ENCODE assay signal across 21 cellular contexts in the genomic region with DNA sequence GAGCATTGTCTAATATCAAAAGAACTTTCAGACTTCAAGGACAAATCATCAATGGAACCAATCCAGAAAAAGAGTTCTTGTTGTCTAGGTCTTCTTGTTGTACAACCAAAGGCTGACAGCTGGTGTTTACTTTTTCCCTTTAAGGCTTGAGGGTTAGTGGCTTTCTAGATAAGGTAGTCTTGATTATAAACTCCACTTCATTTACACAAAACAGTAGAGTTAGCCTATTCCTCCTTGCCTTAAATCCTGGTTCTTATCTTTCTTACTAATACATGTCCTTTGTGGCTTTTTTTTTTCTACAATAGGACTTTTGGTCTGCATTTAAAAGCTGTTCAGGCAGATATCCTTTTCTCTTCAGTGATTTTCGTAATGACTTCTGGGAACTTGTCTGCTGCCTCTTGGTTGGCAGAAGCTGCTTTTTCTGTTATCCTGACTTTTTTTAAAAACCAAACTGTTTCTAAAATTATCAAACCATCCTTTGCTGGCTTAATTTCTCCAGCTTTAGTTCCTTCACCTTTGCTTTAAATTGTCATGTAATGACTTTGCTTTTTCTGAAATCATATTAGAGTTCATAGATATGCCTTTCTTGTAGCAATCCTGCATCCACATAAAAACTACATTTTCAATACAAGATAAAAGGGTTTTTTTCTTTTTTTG. TPM values are rescaled to one million over a fixed set of nuclear protein-coding genes. Genes with fewer than 3 reads are reported as not detected.
A peak's percentile ranks its signal among the peaks of the same experiment; 100 is the strongest.
DNase-seq lines count a peak whose midpoint lies in the region; ATAC-seq, FAIRE-seq and TF ChIP-seq lines count a peak whose summit lies in the region.
"Had no signal": no experiment of that assay in that cellular context is flagged by ENCODE, and none has a peak within 500 bp of the region (broad histone marks: within the 10 kb centered on the region; RNA-seq: fewer than 3 reads in every experiment).

No MANE protein-coding gene starts in this region.

- H3F3A ChIP-seq in MM.1S (ENCODE audit: insufficient read depth, low read length) = no peaks in the 10 kb centered on the region

- H3K27ac ChIP-seq in DND-41 (ENCODE audit: low read length) = no peak overlapping the region
- H3K27ac ChIP-seq in MM.1S (ENCODE audit: low read length) = no peak overlapping the region

- 0 out of 2 replicates have a peak overlapping the region, but pooled peaks have one; percentile 4 for H2AFZ ChIP-seq in DND-41 (ENCODE audit: low read depth, low read length)
- H2AFZ ChIP-seq in MM.1S (ENCODE audit: low read length) = no peak overlapping the region

- H3K4me1 ChIP-seq in DND-41 (ENCODE audit: insufficient read depth, low read length) (no peaks in the 10 kb centered on the region), MM.1S (ENCODE audit: low read length) (no peaks in the 10 kb centered on the region)

- no peak for TF ChIP-seq POLR2A in H54 (IDR thresholded peaks at IDR 0.05; ENCODE audit: low read depth, low read length)

- ATAC-seq in DND-41 (ENCODE audit: insufficient read depth, low read depth) (no peak), GM21390 (IDR thresholded peaks at IDR 0.05; ENCODE audit: unreplicated experiment) (no peak)
- ATAC-seq: GM12878 had no signal

- H4K20me1 ChIP-seq in DND-41 (ENCODE audit: insufficient read depth, low read length) = no peaks in the 10 kb centered on the region
- H4K20me1 ChIP-seq in MM.1S (ENCODE audit: insufficient read depth, low read length) = no peaks in the 10 kb centered on the region

- no peak for DNase-seq in DND-41
- DNase-seq in OCI-M1 (lab: John Stamatoyannopoulos, UW) = peak; percentile 89
- DNase-seq in amniotic epithelial cell (ENCODE audit: low read depth) = peak; percentile 43
- peak; percentile 45 for DNase-seq in fibroblast of villous mesenchyme (ENCODE audit: low read depth)
- DNase-seq in MM.1S = no peak
- no peak for DNase-seq in H54 (ENCODE audit: insufficient read length, low spot score)
- no peak for DNase-seq in NOMO-1 (lab: John Stamatoyannopoulos, UW; ENCODE audit: unreplicated experiment in 2 of 2)
- DNase-seq: C1 segment of cervical spinal cord; CD4-positive, alpha-beta memory T cell; DMS153; EL; GDM1; GOT3; H7; HCEC 1CT had no signal

- H3K9me3 ChIP-seq in DND-41 (ENCODE audit: insufficient read depth, low read length, severe bottlenecking) = peaks cover 2% of the 10 kb centered on the region
- no peaks in the 10 kb centered on the region for H3K9me3 ChIP-seq in MM.1S (replicated peaks; ENCODE audit: insufficient read depth, low read length)

- no peaks in the 10 kb centered on the region for H3K9me2 ChIP-seq in MM.1S (replicated peaks; ENCODE audit: insufficient read depth, low read length)

- no peaks in the 10 kb centered on the region for H3K36me3 ChIP-seq in DND-41 (ENCODE audit: insufficient read depth, low read length)
- H3K36me3 ChIP-seq in MM.1S (replicated peaks; ENCODE audit: insufficient read depth, low read length) = no peaks in the 10 kb centered on the region

- H3K27me3 ChIP-seq in DND-41 (ENCODE audit: insufficient read depth, low read length, poor library complexity) = no peaks in the 10 kb centered on the region
- H3K27me3 ChIP-seq in MM.1S (replicated peaks; ENCODE audit: insufficient read depth, low read length) = no peaks in the 10 kb centered on the region

- H3K79me2 ChIP-seq in DND-41 (ENCODE audit: insufficient read depth, low read length) = no peaks in the 10 kb centered on the region
- H3K79me2 ChIP-seq in MM.1S (ENCODE audit: low read length) = no peaks in the 10 kb centered on the region

- H3K9ac ChIP-seq in DND-41 (ENCODE audit: low read depth, low read length) (no peak overlapping the region), MM.1S (ENCODE audit: low read length) (no peak overlapping the region)

- FAIRE-seq in H54 (lab: Jason Lieb, UNC) = no peak
- FAIRE-seq: D721Med, GM12878, GM19239 had no signal

- H3K4me2 ChIP-seq in DND-41 (ENCODE audit: insufficient read depth, low read length) (no peak overlapping the region), MM.1S (ENCODE audit: low read depth, low read length) (no peak overlapping the region)

- TF ChIP-seq CTCF in DND-41 (IDR thresholded peaks at IDR 0.05; ENCODE audit: borderline replicate concordance, extremely low read depth, low read length, poor library complexity, severe bottlenecking) (no peak), fibroblast of villous mesenchyme (IDR thresholded peaks at IDR 0.05; ENCODE audit: insufficient read depth, low read depth, low read length) (no peak), MM.1S (IDR thresholded peaks at IDR 0.05; ENCODE audit: low read length) (no peak)

- H3K4me3 ChIP-seq in DND-41 (ENCODE audit: low read depth in 1 of 2, low read length in 2 of 2) (no peak overlapping the region), fibroblast of villous mesenchyme (ENCODE audit: low read depth, low read length) (no peak overlapping the region), MM.1S (ENCODE audit: low read length) (no peak overlapping the region)
- H3K4me3 ChIP-seq: GM12878 had no signal

RNA-seq across cellular contexts. Expression of a gene that starts 44.8 kb away (rescaled TPM):
- total RNA-seq in fibroblast of villous mesenchyme = not detected in 2 replicates
- total RNA-seq: A172; A673; CD4-positive, alpha-beta memory T cell; GM12878; H7 had no signal

Comparison
In these comparisons a context has a peak if more than half of its experiments do, and no peak if none do; other contexts are left out.
1. DNase-seq: peak in OCI-M1 (single experiment), amniotic epithelial cell (single experiment) and fibroblast of villous mesenchyme (single experiment); none in DND-41 (single experiment), MM.1S (single experiment), H54 (single experiment) and NOMO-1 (0 of 2).